ENCODE assay signal across 13 cellular contexts in genomic region chr12:75634244-75635222, GRCh38.
DNase-seq lines count a peak whose midpoint lies in the region; ATAC-seq and TF ChIP-seq lines count a peak whose summit lies in the region.
"Had no signal": no experiment of that assay in that cellular context is flagged by ENCODE, and none has a peak within 500 bp of the region (broad histone marks: within the 10 kb centered on the region; RNA-seq: fewer than 3 reads in every experiment).

No MANE protein-coding gene starts in this region.

- H3K4me1 ChIP-seq in BLaER1 = peaks cover 10% of the 10 kb centered on the region; the same call in 1 of the 2 replicates
- H3K4me1 ChIP-seq in HCT116 (ENCODE audit: control insufficient read depth in 1 of 2, insufficient read depth in 2 of 2, low read length in 2 of 2) = peaks cover 51 to 60% of the 10 kb centered on the region in 2 experiments
- H3K4me1 ChIP-seq in RWPE2 (ENCODE audit: insufficient read depth, poor library complexity, severe bottlenecking) = peaks cover 20% of the 10 kb centered on the region
- H3K4me1 ChIP-seq in A673 (ENCODE audit: insufficient read depth, low read length, poor library complexity, severe bottlenecking) = no peaks in the 10 kb centered on the region
- H3K4me1 ChIP-seq: prostate gland had no signal

- no TSS peak for BruUV-seq in HCT116 (replicated peaks; lab: Mats Ljungman, UMichigan)
- no TSS peak for BruUV-seq in A673 (replicated peaks; lab: Mats Ljungman, UMichigan)

- POLR2A ChIA-PET in HCT116 (lab: Charles Lee) (no interaction called here), A673 (lab: Charles Lee; ENCODE audit: low non-redundant PET) (no interaction called here)

- TF ChIP-seq CTCF in HCT116 (IDR thresholded peaks at IDR 0.05 in 2 of 3, conservative IDR thresholded peaks at IDR 0.05 in 1 of 3; ENCODE audit: borderline replicate concordance in 1 of 3, insufficient read depth in 1 of 3, low read depth in 2 of 3, low read length in 2 of 3) = no peak
- TF ChIP-seq CTCF in RWPE2 (IDR thresholded peaks at IDR 0.05; ENCODE audit: poor library complexity, severe bottlenecking) = no peak
- no peak for TF ChIP-seq CTCF in fibroblast of pulmonary artery (IDR thresholded peaks at IDR 0.05; ENCODE audit: low read length, missing control alignments)
- TF ChIP-seq CTCF in A673 (conservative IDR thresholded peaks at IDR 0.05; ENCODE audit: low read depth, low read length) = no peak

- no peaks in the 10 kb centered on the region for H3K27me3 ChIP-seq in BLaER1
- H3K27me3 ChIP-seq in HCT116 (ENCODE audit: insufficient read depth, low read length) = no peaks in the 10 kb centered on the region
- H3K27me3 ChIP-seq in RWPE2 (ENCODE audit: insufficient read depth, poor library complexity, severe bottlenecking) = no peaks in the 10 kb centered on the region
- no peaks in the 10 kb centered on the region for H3K27me3 ChIP-seq in A673 (replicated peaks; ENCODE audit: insufficient read depth, low read depth, low read length, poor library complexity)

- ATAC-seq in HCT116 (no peak), RWPE2 (ENCODE audit: low read depth) (no peak), sciatic nerve (no peak)

- no peaks in the 10 kb centered on the region for H4K20me1 ChIP-seq in BLaER1
- H4K20me1 ChIP-seq in HCT116 (ENCODE audit: insufficient read depth) = no peaks in the 10 kb centered on the region

- intact Hi-C loops in HCT116 (cut with micrococcal nuclease) = loop anchor here (5.0 kb wide), 5 partner anchors 88 to 818 kb away; no protein-coding TSS in a partner anchor
- intact Hi-C loops in A673 (cut with micrococcal nuclease; ENCODE audit: unreplicated experiment) = no loop called here
- intact Hi-C loops in sciatic nerve (cut with DNase I) = no loop called here

- H3K27ac ChIP-seq in BLaER1 (no peak overlapping the region), HCT116 (ENCODE audit: low read depth, low read length) (peak overlapping the region; percentile 99), RWPE2 (ENCODE audit: poor library complexity, severe bottlenecking) (peak overlapping the region; percentile 51), A673 (ENCODE audit: low read depth, low read length, poor library complexity, severe bottlenecking) (no peak overlapping the region)
- H3K27ac ChIP-seq: prostate gland, VCaP had no signal

- TF ChIP-seq RAD21 in HCT116 (IDR thresholded peaks at IDR 0.05; ENCODE audit: low read depth) = no peak

- H3K4me2 ChIP-seq in BLaER1 (0 out of 2 replicates have a peak overlapping the region, but pooled peaks have one; percentile 10), HCT116 (ENCODE audit: low read length) (peak overlapping the region; percentile 49; the same call in 1 of the 2 replicates)

- H3K36me3 ChIP-seq in BLaER1 (no peaks in the 10 kb centered on the region), HCT116 (ENCODE audit: control insufficient read depth in 1 of 2, insufficient read depth in 2 of 2, low read length in 2 of 2) (peaks cover 0 to 18% of the 10 kb centered on the region in 2 experiments; a peak in 1 of 4 replicates), RWPE2 (ENCODE audit: low read depth) (no peaks in the 10 kb centered on the region), A673 (ENCODE audit: insufficient read depth, low read length, poor library complexity, severe bottlenecking) (no peaks in the 10 kb centered on the region)
- H3K36me3 ChIP-seq: prostate gland had no signal

- H3K9me3 ChIP-seq in BLaER1 (no peaks in the 10 kb centered on the region), HCT116 (ENCODE audit: control insufficient read depth in 1 of 2, insufficient read depth in 1 of 2, low read depth in 1 of 2, low read length in 2 of 2) (no peaks in the 10 kb centered on the region), RWPE2 (ENCODE audit: severe bottlenecking) (no peaks in the 10 kb centered on the region), A673 (ENCODE audit: low read depth, low read length, poor library complexity, severe bottlenecking) (no peaks in the 10 kb centered on the region)
- H3K9me3 ChIP-seq: prostate gland had no signal

- no peaks in the 10 kb centered on the region for H3K9me2 ChIP-seq in HCT116 (ENCODE audit: insufficient read depth)

- no peak overlapping the region for H3K9ac ChIP-seq in BLaER1
- peak overlapping the region; percentile 59 for H3K9ac ChIP-seq in HCT116 (ENCODE audit: low read length)

- no peak overlapping the region for H2AFZ ChIP-seq in HCT116 (ENCODE audit: low read depth, low read length, poor library complexity, severe bottlenecking)

- 0 out of 2 replicates have a peak, but pooled peaks cover 5% of the 10 kb centered on the region for H3K79me2 ChIP-seq in HCT116 (ENCODE audit: insufficient read depth, low read length)

- no peak for TF ChIP-seq POLR2A in HCT116 (IDR thresholded peaks at IDR 0.05; ENCODE audit: borderline replicate concordance, extremely low read depth, insufficient read depth, insufficient read length)

- CTCF ChIA-PET in HCT116 (lab: Charles Lee) = no interaction called here
- CTCF ChIA-PET in A673 (lab: Charles Lee) = no interaction called here

- H3K4me3 ChIP-seq in BLaER1 (no peak overlapping the region), HCT116 (replicated peaks in 1 of 2; ENCODE audit: low read depth in 1 of 2, low read length in 2 of 2) (no peak overlapping the region), RWPE2 (ENCODE audit: severe bottlenecking) (no peak overlapping the region), fibroblast of pulmonary artery (replicated peaks; ENCODE audit: low read depth, low read length) (no peak overlapping the region), A673 (ENCODE audit: low read depth, low read length, poor library complexity, severe bottlenecking) (no peak overlapping the region)
- H3K4me3 ChIP-seq: prostate gland had no signal

- RAD21 ChIA-PET in HCT116 (lab: Charles Lee; ENCODE audit: low non-redundant PET in 1 of 2, low total read pairs in 2 of 2, uncharacterized antibody in 2 of 2, unreplicated experiment in 2 of 2) = no interaction called here

- DNase-seq in HCT116 (ENCODE audit: low read depth, low spot score) (no peak), RWPE2 (ENCODE audit: low spot score) (no peak), fibroblast of pulmonary artery (ENCODE audit: low read depth) (peak; percentile 43), A673 (ENCODE audit: low spot score) (no peak), sciatic nerve (ENCODE audit: low spot score) (no peak), NCI-H2227 treated with DMSO at 0.1 percent for 48 hours (lab: John Stamatoyannopoulos, UW) (no peak)
- DNase-seq: activated naive CD8-positive, alpha-beta T cell treated with anti-CD3 and anti-CD28 coated beads, Interleukin-2, amount 10 ng/mL, durations not matched to agents 7 days and 5 days; C1 segment of cervical spinal cord; EL; NCI-H2107 had no signal

TF ChIP-seq in HCT116, 20 proteins besides CTCF, POLR2A, EP300 and RAD21:
- TF ChIP-seq POLR2AphosphoS5 (IDR thresholded peaks at IDR 0.05; ENCODE audit: low read depth, low read length) (peak; percentile 16; the same call in 1 of the 2 replicates), CBX3 (IDR thresholded peaks at IDR 0.05; ENCODE audit: low read depth) (no peak)

Comparison
In these comparisons a context has a peak if more than half of its experiments do, and no peak if none do; other contexts are left out.
1. H3K27ac ChIP-seq: peak in HCT116 (single experiment) and RWPE2 (single experiment); none in BLaER1 (single experiment) and A673 (single experiment).